Comparison of ENCODE assay signal across 1 cellular context in the genomic region with DNA sequence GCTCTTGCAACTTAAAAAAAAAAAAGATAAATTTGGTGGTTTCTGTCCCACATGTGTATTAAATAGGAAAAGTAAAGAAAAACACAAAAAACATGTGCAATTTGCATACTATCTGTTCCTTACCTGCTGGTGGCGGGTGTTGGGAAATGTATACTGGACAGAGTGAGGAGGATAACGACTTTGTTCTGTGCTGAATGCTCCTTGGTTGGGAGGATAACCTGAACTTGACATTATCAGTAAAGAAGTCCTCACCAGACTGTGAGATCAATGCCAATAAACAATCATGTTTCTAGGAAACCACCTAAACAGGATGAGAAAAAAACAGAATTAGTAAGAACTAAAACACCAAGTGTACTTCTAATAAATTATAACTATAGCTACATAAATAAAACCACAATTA.
TF ChIP-seq lines count a peak whose summit lies in the region.
"Not testable (repeated sequence)": the region's sequence is repeated elsewhere in the genome, so short reads cannot be mapped to it uniquely, and the experiment has no call there.

No MANE protein-coding gene starts in this region.

TF ChIP-seq in K562, 482 proteins besides CTCF, POLR2A, EP300 and RAD21:
- TF ChIP-seq TAL1 (IDR thresholded peaks at IDR 0.05) (peak; percentile 39; the same call in 1 of the 2 replicates), TEAD4 (IDR thresholded peaks at IDR 0.05; ENCODE audit: low read length) (peak; percentile 43; the same call in 1 of the 2 replicates), TCF3 (CRISPR knock-in tag; IDR thresholded peaks at IDR 0.05) (peak; percentile 41; the same call in 1 of the 2 replicates), ARID1B (IDR thresholded peaks at IDR 0.05) (peak; percentile 40; the same call in 1 of the 2 replicates), CBFA2T2 (conservative IDR thresholded peaks at IDR 0.05) (peak; percentile 60), CBFA2T3 (IDR thresholded peaks at IDR 0.05) (peak; percentile 71), STAT5A (IDR thresholded peaks at IDR 0.05; ENCODE audit: borderline replicate concordance, low read length) (0 out of 2 replicates have a peak, but pooled peaks have one; percentile 12), NFIC (IDR thresholded peaks at IDR 0.05) (0 out of 2 replicates have a peak, but pooled peaks have one; percentile 6)
- not testable (repeated sequence) for TF ChIP-seq TEAD4 (CRISPR knock-in tag; IDR thresholded peaks at IDR 0.05; ENCODE audit: borderline replicate concordance)
